In the genomic region with DNA sequence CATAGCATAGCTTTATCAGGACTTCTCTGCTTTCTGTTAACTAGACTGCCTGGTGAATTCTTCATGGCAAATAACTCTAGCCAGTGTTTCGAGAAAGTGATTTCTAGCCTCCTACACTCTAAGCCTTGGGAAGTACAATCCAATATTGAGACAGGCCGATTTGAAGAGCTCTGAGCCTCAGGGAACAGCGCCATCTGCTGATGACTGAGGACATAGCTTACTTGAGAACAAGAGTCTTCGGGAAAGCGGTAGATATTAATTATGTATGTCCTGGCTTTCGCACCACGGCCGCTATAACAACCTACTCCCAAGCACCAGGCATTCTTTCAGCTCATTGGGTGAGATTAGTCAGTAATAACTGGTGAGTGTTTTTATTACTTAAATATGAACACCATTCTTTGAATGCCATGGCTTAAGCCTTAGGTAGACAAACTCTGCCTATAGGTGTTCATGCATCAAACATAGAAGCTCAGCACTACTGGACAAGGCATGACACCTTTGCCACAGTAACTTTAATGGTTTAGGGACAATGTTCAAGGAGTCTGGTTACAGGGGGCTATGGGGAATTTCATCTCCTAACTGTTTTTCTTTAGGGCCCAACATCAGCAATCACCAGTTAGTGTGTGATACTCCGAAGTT, we compare ENCODE assay signal across 8 cellular contexts.
DNase-seq lines count a peak whose midpoint lies in the region; ATAC-seq lines count a peak whose summit lies in the region.

No MANE protein-coding gene starts in this region.

- no peaks in the 10 kb centered on the region for H3K36me3 Mint-ChIP-seq in stimulated activated memory B cell treated with anti-CD40 and anti-IgM and Interleukin-4, amounts not matched to agents 10 μg/mL and 1 μg/mL and 100 μg/mL, for 72 hours

- H3K9me3 Mint-ChIP-seq in stimulated activated naive CD8-positive, alpha-beta T cell treated with anti-CD3 and anti-CD28 coated beads, Interleukin-15, amount 100 ng/mL, for 72 hours = peaks cover 2 to 7% of the 10 kb centered on the region in 2 donors
- peaks cover 1% of the 10 kb centered on the region for H3K9me3 Mint-ChIP-seq in stimulated activated memory B cell treated with anti-CD40 and anti-IgM and Interleukin-4, amounts not matched to agents 10 μg/mL and 1 μg/mL and 100 μg/mL, for 72 hours

- no peak overlapping the region for H3K4me3 ChIP-seq in MG63

- DNase-seq in GDM1 (lab: John Stamatoyannopoulos, UW) (peak; percentile 44), MG63 (peak; percentile 36), RKO (ENCODE audit: low spot score) (peak; percentile 85), cerebellum (ENCODE audit: low spot score) (peak; percentile 35), left colon (peak; percentile 27 to 76)
- peak; percentile 11 to 19 for DNase-seq in stimulated activated naive CD8-positive, alpha-beta T cell treated with anti-CD3 and anti-CD28 coated beads, Interleukin-15, amount 100 ng/mL, for 72 hours

- no peaks in the 10 kb centered on the region for H3K27me3 Mint-ChIP-seq in stimulated activated naive CD8-positive, alpha-beta T cell treated with anti-CD3 and anti-CD28 coated beads, Interleukin-15, amount 100 ng/mL, for 72 hours
- no peaks in the 10 kb centered on the region for H3K27me3 Mint-ChIP-seq in stimulated activated memory B cell treated with anti-CD40 and anti-IgM and Interleukin-4, amounts not matched to agents 10 μg/mL and 1 μg/mL and 100 μg/mL, for 72 hours

- intact Hi-C loops in left colon (cut with DNase I, micrococcal nuclease) = no loop called here

- no peak overlapping the region for H3K4me3 Mint-ChIP-seq in stimulated activated naive CD8-positive, alpha-beta T cell treated with anti-CD3 and anti-CD28 coated beads, Interleukin-15, amount 100 ng/mL, for 72 hours
- no peak overlapping the region for H3K4me3 Mint-ChIP-seq in stimulated activated memory B cell treated with anti-CD40 and anti-IgM and Interleukin-4, amounts not matched to agents 10 μg/mL and 1 μg/mL and 100 μg/mL, for 72 hours

- H3K27ac Mint-ChIP-seq in stimulated activated naive CD8-positive, alpha-beta T cell treated with anti-CD3 and anti-CD28 coated beads, Interleukin-15, amount 100 ng/mL, for 72 hours = no peak overlapping the region
- no peak overlapping the region for H3K27ac Mint-ChIP-seq in stimulated activated memory B cell treated with anti-CD40 and anti-IgM and Interleukin-4, amounts not matched to agents 10 μg/mL and 1 μg/mL and 100 μg/mL, for 72 hours

- no peaks in the 10 kb centered on the region for H3K9me3 ChIP-seq in MG63

- no peaks in the 10 kb centered on the region for H3K27me3 ChIP-seq in MG63

- no peaks in the 10 kb centered on the region for H3K36me3 ChIP-seq in MG63

- peak; percentile 50 for ATAC-seq in GM21717 (IDR thresholded peaks at IDR 0.05; ENCODE audit: unreplicated experiment)
- ATAC-seq in left colon = peak; percentile 67
- no peak for ATAC-seq in stimulated activated naive CD8-positive, alpha-beta T cell treated with anti-CD3 and anti-CD28 coated beads, Interleukin-15, amount 100 ng/mL, for 72 hours
- ATAC-seq in stimulated activated memory B cell treated with anti-CD40 and anti-IgM and Interleukin-4, amounts not matched to agents 10 μg/mL and 1 μg/mL and 100 μg/mL, for 72 hours = no peak

- H3K4me1 Mint-ChIP-seq in stimulated activated naive CD8-positive, alpha-beta T cell treated with anti-CD3 and anti-CD28 coated beads, Interleukin-15, amount 100 ng/mL, for 72 hours = no peaks in the 10 kb centered on the region
- H3K4me1 Mint-ChIP-seq in stimulated activated memory B cell treated with anti-CD40 and anti-IgM and Interleukin-4, amounts not matched to agents 10 μg/mL and 1 μg/mL and 100 μg/mL, for 72 hours = no peaks in the 10 kb centered on the region

Comparison
In these comparisons a context has a peak if more than half of its experiments do, and no peak if none do; other contexts are left out.
1. DNase-seq: peak in every context shown above with its lines; median percentile 85 in RKO; 52 in left colon; 44 in GDM1; 36 in MG63; 35 in cerebellum; 15 in stimulated activated naive CD8-positive, alpha-beta T cell treated with anti-CD3 and anti-CD28 coated beads, Interleukin-15, amount 100 ng/mL, for 72 hours.
2. ATAC-seq: peak in GM21717 (single experiment) and left colon (single experiment); none in stimulated activated naive CD8-positive, alpha-beta T cell treated with anti-CD3 and anti-CD28 coated beads, Interleukin-15, amount 100 ng/mL, for 72 hours (single experiment) and stimulated activated memory B cell treated with anti-CD40 and anti-IgM and Interleukin-4, amounts not matched to agents 10 μg/mL and 1 μg/mL and 100 μg/mL, for 72 hours (single experiment).